ENCODE assay signal across 8 cellular contexts in the genomic region with DNA sequence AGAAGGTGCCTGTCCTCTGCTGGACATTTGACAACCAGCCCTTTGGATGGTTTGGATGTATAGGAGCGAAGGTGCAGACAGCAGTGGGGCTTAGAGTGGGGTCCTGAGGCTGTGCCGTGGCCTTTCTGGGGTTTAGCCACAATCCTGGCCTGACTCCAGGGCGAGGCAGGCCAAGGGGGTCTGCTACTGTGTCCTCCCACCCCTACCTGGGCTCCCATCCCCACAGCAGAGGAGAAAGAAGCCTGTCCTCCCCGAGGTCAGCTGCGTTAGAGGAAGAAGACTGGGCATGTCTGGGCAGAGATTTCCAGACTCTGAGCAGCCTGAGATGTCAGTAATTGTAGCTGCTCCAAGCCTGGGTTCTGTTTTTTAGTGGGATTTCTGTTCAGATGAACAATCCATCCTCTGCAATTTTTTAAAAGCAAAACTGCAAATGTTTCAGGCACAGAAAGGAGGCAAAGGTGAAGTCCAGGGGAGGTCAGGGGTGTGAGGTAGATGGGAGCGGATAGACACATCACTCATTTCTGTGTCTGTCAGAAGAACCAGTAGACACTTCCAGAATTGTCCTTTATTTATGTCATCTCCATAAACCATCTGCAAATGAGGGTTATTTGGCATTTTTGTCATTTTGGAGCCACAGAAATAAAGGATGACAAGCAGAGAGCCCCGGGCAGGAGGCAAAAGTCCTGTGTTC. TPM values are rescaled to one million over a fixed set of nuclear protein-coding genes. Genes with fewer than 3 reads are reported as not detected.
DNase-seq lines count a peak whose midpoint lies in the region.

No MANE protein-coding gene starts in this region.

- H3K14ac ChIP-seq in neuronal stem cell (ENCODE audit: low read length): no peak overlapping the region

- DNase-seq in CD8-positive, alpha-beta memory T cell: no peak
- DNase-seq in NCI-H2196 treated with DMSO at 0.1 percent for 48 hours (lab: John Stamatoyannopoulos, UW; ENCODE audit: unreplicated experiment) (peak; percentile 35), neuronal stem cell (ENCODE audit: low spot score) (no peak), KG1 (lab: John Stamatoyannopoulos, UW) (no peak), cerebellum (ENCODE audit: low spot score) (no peak)
- DNase-seq in stimulated activated CD4-positive, alpha-beta T cell treated with anti-CD3 and anti-CD28 coated beads, Interleukin-4, amount 100 ng/mL, for 24 hours: no peak
- no peak for DNase-seq in central memory CD4-positive, alpha-beta T cell

- no peak overlapping the region for H3K23ac ChIP-seq in neuronal stem cell (ENCODE audit: low read depth, low read length, poor library complexity)

- H2BK15ac ChIP-seq in neuronal stem cell (ENCODE audit: low read length): no peak overlapping the region

- H3K27ac Mint-ChIP-seq in CD8-positive, alpha-beta memory T cell: peak overlapping the region; percentile 60 to 98 (median 82)

- no peak overlapping the region for H3K4ac ChIP-seq in neuronal stem cell (ENCODE audit: low read length)

- H3K4me2 ChIP-seq in neuronal stem cell (ENCODE audit: insufficient read depth, low read length, poor library complexity, severe bottlenecking): no peak overlapping the region

- POLR2A ChIA-PET in CD8-positive, alpha-beta memory T cell (lab: Charles Lee): interaction anchor here (0.6 kb wide), 1 partner anchor 86 kb away, joined by 3 read pairs; no protein-coding TSS in a partner anchor

- no peaks in the 10 kb centered on the region for H3K27me3 ChIP-seq in CD8-positive, alpha-beta memory T cell (ENCODE audit: insufficient read depth, low read length, poor library complexity, severe bottlenecking)
- no peaks in the 10 kb centered on the region for H3K27me3 ChIP-seq in duodenal mucosa (ENCODE audit: control insufficient read depth in 1 of 2, insufficient read depth in 2 of 2, low read length in 2 of 2)
- H3K27me3 ChIP-seq in neuronal stem cell (ENCODE audit: control insufficient read depth in 3 of 3, insufficient read depth in 3 of 3, low read depth in 1 of 3, low read length in 3 of 3): peaks cover 0 to 17% (median 0%) of the 10 kb centered on the region in 3 experiments

- H4K8ac ChIP-seq in neuronal stem cell (ENCODE audit: low read depth, low read length): no peak overlapping the region

- H3K36me3 Mint-ChIP-seq in CD8-positive, alpha-beta memory T cell: peaks cover 0 to 6% (median 0%) of the 10 kb centered on the region in 3 donors

- no peaks in the 10 kb centered on the region for H3K36me3 ChIP-seq in CD8-positive, alpha-beta memory T cell (ENCODE audit: insufficient read depth, low read length)
- no peaks in the 10 kb centered on the region for H3K36me3 ChIP-seq in duodenal mucosa (ENCODE audit: control insufficient read depth in 1 of 2, insufficient read depth in 2 of 2, low read length in 2 of 2)
- peaks cover 0 to 10% of the 10 kb centered on the region in 2 donors for H3K36me3 ChIP-seq in neuronal stem cell (replicated peaks in 1 of 2; ENCODE audit: control insufficient read depth in 2 of 2, insufficient read depth in 2 of 2, low read length in 2 of 2)

- H2AFZ ChIP-seq in neuronal stem cell (ENCODE audit: low read length): peak overlapping the region; percentile 56

- H3K27ac ChIP-seq in CD8-positive, alpha-beta memory T cell (ENCODE audit: low read depth, low read length): no peak overlapping the region
- H3K27ac ChIP-seq in duodenal mucosa (ENCODE audit: low read depth, low read length) (peak overlapping the region; percentile 39), neuronal stem cell (replicated peaks; ENCODE audit: low read length) (no peak overlapping the region)

- CTCF ChIA-PET in CD8-positive, alpha-beta memory T cell (lab: Charles Lee): interaction anchor here (1.3 kb wide), 1 partner anchor 53 kb away, joined by 3 read pairs; no protein-coding TSS in a partner anchor

- peak overlapping the region; percentile 86 for H2BK12ac ChIP-seq in neuronal stem cell (ENCODE audit: low read length)

- H3K4me3 ChIP-seq in CD8-positive, alpha-beta memory T cell (ENCODE audit: low read length): no peak overlapping the region
- H3K4me3 ChIP-seq in duodenal mucosa (ENCODE audit: low read depth in 1 of 2, low read length in 2 of 2) (no peak overlapping the region), neuronal stem cell (ENCODE audit: low read length in 2 of 2) (peak overlapping the region; percentile 42 to 81)

- peak overlapping the region in 1 of 2 donors; percentile 13 for H3K9ac ChIP-seq in duodenal mucosa (ENCODE audit: low read depth in 1 of 2, low read length in 2 of 2)
- H3K9ac ChIP-seq in neuronal stem cell (ENCODE audit: low read depth, low read length, poor library complexity): peak overlapping the region; percentile 22

- peak overlapping the region; percentile 95 for H2BK120ac ChIP-seq in neuronal stem cell (ENCODE audit: low read depth, low read length)

- WGBS in neuronal stem cell (ENCODE audit: extremely low coverage in 2 of 2, insufficient read length in 2 of 2, insufficient replicate concordance in 1 of 2), 2 donors: no CpG with 5 or more reads among the region's 7 CpGs

- H3K4me1 ChIP-seq in CD8-positive, alpha-beta memory T cell (ENCODE audit: insufficient read depth, low read length): peaks cover 22% of the 10 kb centered on the region
- H3K4me1 ChIP-seq in duodenal mucosa (ENCODE audit: control insufficient read depth in 1 of 2, insufficient read depth in 2 of 2, low read length in 2 of 2): peaks cover 33 to 34% of the 10 kb centered on the region in 2 donors
- H3K4me1 ChIP-seq in neuronal stem cell (ENCODE audit: control insufficient read depth in 2 of 2, insufficient read depth in 1 of 2, low read depth in 1 of 2, low read length in 2 of 2): peaks cover 28 to 33% of the 10 kb centered on the region in 2 donors

- peaks cover 21 to 27% (median 26%) of the 10 kb centered on the region in 3 donors for H3K4me1 Mint-ChIP-seq in CD8-positive, alpha-beta memory T cell

- peaks cover 14% of the 10 kb centered on the region for H3K79me1 ChIP-seq in neuronal stem cell (ENCODE audit: low read depth, low read length)

- no peak overlapping the region for H4K91ac ChIP-seq in neuronal stem cell (ENCODE audit: low read depth, low read length, poor library complexity)

- peak overlapping the region; percentile 91 for H2AK5ac ChIP-seq in neuronal stem cell (ENCODE audit: low read depth, low read length)

- peaks cover 0 to 6% of the 10 kb centered on the region in 2 donors for H3K27me3 Mint-ChIP-seq in CD8-positive, alpha-beta memory T cell

- peak overlapping the region; percentile 66 to 100 (median 76) for H3K4me3 Mint-ChIP-seq in CD8-positive, alpha-beta memory T cell

- H3K18ac ChIP-seq in neuronal stem cell (ENCODE audit: low read length): peak overlapping the region; percentile 95

- H3K9me3 ChIP-seq in CD8-positive, alpha-beta memory T cell (ENCODE audit: low read length): no peaks in the 10 kb centered on the region
- no peaks in the 10 kb centered on the region for H3K9me3 ChIP-seq in duodenal mucosa (ENCODE audit: control insufficient read depth in 1 of 2, low read length in 2 of 2)
- peaks cover 0 to 2% of the 10 kb centered on the region in 2 donors for H3K9me3 ChIP-seq in neuronal stem cell (replicated peaks in 1 of 2; ENCODE audit: control insufficient read depth in 2 of 2, insufficient read depth in 1 of 2, low read depth in 1 of 2, low read length in 2 of 2)

- H2BK5ac ChIP-seq in neuronal stem cell (ENCODE audit: low read length): no peak overlapping the region

- peaks cover 0 to 3% (median 0%) of the 10 kb centered on the region in 5 donors for H3K9me3 Mint-ChIP-seq in CD8-positive, alpha-beta memory T cell

RNA-seq across cellular contexts. Expression of gene CDKN1A, which starts 1.3 kb away (rescaled TPM):
- total RNA-seq in CD8-positive, alpha-beta memory T cell: 10 to 100 TPM; 64.7 to 66.4 TPM
- 1.6 TPM for polyA plus RNA-seq in CD8-positive, alpha-beta memory T cell
- polyA plus RNA-seq in neuronal stem cell (2013, experiment 1 of 2): 54.0 TPM
- 53.5 TPM for polyA plus RNA-seq in neuronal stem cell (2013, experiment 2 of 2)
- total RNA-seq in cerebellum: 2.2 TPM

RNA-seq across cellular contexts. Expression of gene RAB44, which starts 20.4 kb away (rescaled TPM):
- total RNA-seq in CD8-positive, alpha-beta memory T cell: not detected
- not detected for polyA plus RNA-seq in CD8-positive, alpha-beta memory T cell
- 0.01 TPM for polyA plus RNA-seq in neuronal stem cell (2013, experiment 1 of 2)
- 0.01 TPM for polyA plus RNA-seq in neuronal stem cell (2013, experiment 2 of 2)
- total RNA-seq in cerebellum: not detected

Comparison
In these comparisons a context has a peak if more than half of its experiments do, and no peak if none do; other contexts are left out.
1. H3K4me3 ChIP-seq: peak in neuronal stem cell (2 of 2); none in CD8-positive, alpha-beta memory T cell (single experiment) and duodenal mucosa (0 of 2).
2. RNA of gene CDKN1A, which starts 1.3 kb away (total RNA-seq): 64.7 to 66.4 TPM in CD8-positive, alpha-beta memory T cell; 2.2 TPM in cerebellum (single experiment); every median in the first group is over 10 times any median in the second.